In the genomic region with DNA sequence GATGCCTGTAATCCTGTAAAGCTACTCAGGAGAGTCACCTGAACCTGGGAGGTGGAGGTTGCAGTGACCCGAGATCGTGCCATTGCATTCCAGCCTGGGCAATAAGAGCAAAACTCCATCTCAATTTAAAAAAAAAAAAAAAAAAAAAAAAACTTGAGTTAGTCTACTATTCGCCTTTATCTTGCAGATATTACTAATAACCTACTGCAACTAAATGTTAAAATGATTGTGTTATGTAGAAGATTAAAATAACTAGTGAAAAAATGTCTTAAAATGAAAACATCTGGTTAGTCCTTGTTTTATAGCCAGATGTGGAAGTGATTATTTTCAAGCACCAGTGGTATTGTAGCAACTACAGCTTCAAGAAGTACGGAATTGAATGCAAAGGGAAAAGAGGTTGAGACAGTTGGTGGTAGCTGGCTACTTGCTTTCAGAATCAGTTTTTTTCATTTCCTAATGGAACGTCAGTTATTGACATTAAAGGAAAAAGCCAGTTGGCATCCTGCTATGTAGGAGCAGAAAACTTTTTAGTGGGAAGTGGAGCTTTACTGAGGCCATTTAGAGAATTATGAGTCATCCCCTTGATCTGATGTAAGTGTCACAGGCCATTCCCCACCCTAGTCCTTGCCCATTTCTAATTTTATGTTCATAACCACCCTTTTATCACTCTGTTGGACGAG, we compare ENCODE assay signal across 10 cellular contexts. TPM values are rescaled to one million over a fixed set of nuclear protein-coding genes. Genes with fewer than 3 reads are reported as not detected.
A peak's percentile ranks its signal among the peaks of the same experiment; 100 is the strongest.
DNase-seq lines count a peak whose midpoint lies in the region; ATAC-seq, FAIRE-seq and TF ChIP-seq lines count a peak whose summit lies in the region.
"Had no signal": no experiment of that assay in that cellular context is flagged by ENCODE, and none has a peak within 500 bp of the region (broad histone marks: within the 10 kb centered on the region; RNA-seq: fewer than 3 reads in every experiment).

No MANE protein-coding gene starts in this region.

- H3K4me1 ChIP-seq in IMR-90 (ENCODE audit: control insufficient read depth, insufficient read depth, low read length) (peaks cover 2% of the 10 kb centered on the region; the same call in 1 of the 2 replicates), K562 (replicated peaks in 1 of 2; ENCODE audit: control insufficient read depth in 2 of 2, insufficient read depth in 2 of 2, low read length in 2 of 2) (peaks cover 0 to 4% of the 10 kb centered on the region in 2 experiments; a peak in 4 of 5 replicates), HepG2 (ENCODE audit: insufficient read depth, low read length) (peaks cover 10% of the 10 kb centered on the region)

- no peak overlapping the region for H3K4ac ChIP-seq in IMR-90 (ENCODE audit: low read depth, low read length)

- H3K27ac ChIP-seq in IMR-90 (ENCODE audit: insufficient read depth, low read length) (no peak overlapping the region), K562 (ENCODE audit: extremely low read depth, low read depth, low read length) (no peak overlapping the region), HepG2 (ENCODE audit: extremely low read length, insufficient read depth, low read length) (no peak overlapping the region)

- no peak overlapping the region for H2AK9ac ChIP-seq in IMR-90 (replicated peaks; ENCODE audit: low read depth, low read length, poor library complexity)

- H3K9ac ChIP-seq in IMR-90 (ENCODE audit: low read depth, low read length), result no peak overlapping the region
- no peak overlapping the region for H3K9ac ChIP-seq in K562 (ENCODE audit: insufficient read depth in 1 of 2, low read depth in 2 of 2, low read length in 2 of 2)
- H3K9ac ChIP-seq in HepG2 (ENCODE audit: insufficient read depth, low read depth, low read length), result no peak overlapping the region

- H3K9me1 ChIP-seq in IMR-90 (ENCODE audit: insufficient read depth, low read length) (no peaks in the 10 kb centered on the region; the same call in 1 of the 2 replicates), K562 (ENCODE audit: control insufficient read depth, insufficient read depth, low read length) (no peaks in the 10 kb centered on the region)

- FAIRE-seq in K562 (lab: Jason Lieb, UNC) (peak; percentile 79), HepG2 (lab: Jason Lieb, UNC) (no peak)

- H4K91ac ChIP-seq in IMR-90 (ENCODE audit: insufficient read depth, low read depth, low read length), result no peak overlapping the region

- H3K18ac ChIP-seq in IMR-90 (ENCODE audit: low read depth, low read length), result no peak overlapping the region

- 50% methylated on average over 2 of the region's 6 CpGs; no CpG with 5 or more reads in 1 of the 2 experiments for WGBS in IMR-90 (ENCODE audit: extremely low coverage in 2 of 2, insufficient read length in 1 of 2), 2 experiments
- 57% methylated on average over 6 of the region's 6 CpGs for WGBS in K562 (ENCODE audit: insufficient coverage, low coverage, missing lambda C conversion rate)
- 94% methylated on average over 6 of the region's 6 CpGs for WGBS in HepG2 (ENCODE audit: low lambda C conversion rate)

- no peak overlapping the region for H4K5ac ChIP-seq in IMR-90 (ENCODE audit: low read depth, low read length)

- H3K9me3 ChIP-seq in IMR-90 (ENCODE audit: control insufficient read depth, insufficient read depth, low read length) (no peaks in the 10 kb centered on the region), K562 (replicated peaks; ENCODE audit: control insufficient read depth, insufficient read depth, low read depth, low read length) (no peaks in the 10 kb centered on the region), HepG2 (ENCODE audit: low read length) (no peaks in the 10 kb centered on the region)
- H3K9me3 ChIP-seq: esophagus squamous epithelium had no signal

- H3K79me2 ChIP-seq in K562 (ENCODE audit: control insufficient read depth, insufficient read depth, low read length) (no peaks in the 10 kb centered on the region), HepG2 (ENCODE audit: insufficient read depth, low read length) (no peaks in the 10 kb centered on the region)

- dilution Hi-C loops in IMR-90 (cut with HindIII; ENCODE audit: low sequenced_read_pairs, unreplicated experiment), result no loop called here

- POLR2A ChIA-PET in IMR-90 (lab: Charles Lee; ENCODE audit: unreplicated experiment) (no interaction called here), K562 (lab: Yijun Ruan, JAX) (interaction anchor here (0.9 to 1.9 kb wide), 5 partner anchors 13 to 160 kb away, joined by 3 to 6 read pairs (median 3); a partner anchor contains a TSS), HepG2 (lab: Yijun Ruan, JAX) (interaction anchor here (2.3 kb wide), 1 partner anchor 161 kb away, joined by 7 read pairs; no protein-coding TSS in a partner anchor)

- ATAC-seq in IMR-90 (ENCODE audit: low read depth), result peak; percentile 38
- ATAC-seq in K562, result peak; percentile 83
- ATAC-seq in HepG2, result no peak
- ATAC-seq in HG02840 (IDR thresholded peaks at IDR 0.05; ENCODE audit: low FRiP score, unreplicated experiment), result no peak
- no peak for ATAC-seq in HG02678 (IDR thresholded peaks at IDR 0.05; ENCODE audit: unreplicated experiment)
- no peak for ATAC-seq in GM18519 (IDR thresholded peaks at IDR 0.05; ENCODE audit: low FRiP score, unreplicated experiment)

- TF ChIP-seq RAD21 in IMR-90 (IDR thresholded peaks at IDR 0.05; ENCODE audit: low read length), result no peak
- no peak for TF ChIP-seq RAD21 in K562 (CRISPR knock-in tag; conservative IDR thresholded peaks at IDR 0.05 in 1 of 2, IDR thresholded peaks at IDR 0.05 in 1 of 2)
- TF ChIP-seq RAD21 in HepG2 (CRISPR knock-in tag; IDR thresholded peaks at IDR 0.05), result no peak

- TF ChIP-seq CTCF in IMR-90 (conservative IDR thresholded peaks at IDR 0.05; ENCODE audit: low read depth, low read length), result no peak
- no peak for TF ChIP-seq CTCF in K562 (IDR thresholded peaks at IDR 0.05 in 2 of 3, conservative IDR thresholded peaks at IDR 0.05 in 1 of 3; ENCODE audit: insufficient read depth in 2 of 3, low read depth in 1 of 3, low read length in 3 of 3)
- TF ChIP-seq CTCF in HepG2 (CRISPR knock-in tag; IDR thresholded peaks at IDR 0.05), result no peak

- BruUV-seq in IMR-90 (replicated peaks; lab: Mats Ljungman, UMichigan), result no TSS peak
- BruUV-seq in K562 (replicated peaks; lab: Mats Ljungman, UMichigan), result no TSS peak
- BruUV-seq in HepG2 (replicated peaks; lab: Mats Ljungman, UMichigan), result no TSS peak

- intact Hi-C loops in IMR-90 (cut with micrococcal nuclease) (loop anchor here (5.0 to 10.0 kb wide), 2 partner anchors 50 to 278 kb away; no protein-coding TSS in a partner anchor), K562 (cut with micrococcal nuclease) (loop anchor here (5.0 kb wide), 1 partner anchor 45 kb away; a partner anchor contains a TSS), HepG2 (cut with micrococcal nuclease; ENCODE audit: unreplicated experiment) (loop anchor here (5.0 kb wide), 1 partner anchor 215 kb away; no protein-coding TSS in a partner anchor)

- CTCF ChIA-PET in IMR-90 (lab: Yijun Ruan, JAX), result interaction anchor here (2.7 kb wide), 1 partner anchor 160 kb away, joined by 15 read pairs; no protein-coding TSS in a partner anchor
- CTCF ChIA-PET in K562 (lab: Yijun Ruan, JAX; ENCODE audit: low intra/inter-chr PET ratio), result interaction anchor here (0.7 to 4.7 kb wide), 2 partner anchors 50 to 160 kb away, joined by 3 to 39 read pairs; no protein-coding TSS in a partner anchor
- CTCF ChIA-PET in HepG2 (lab: Yijun Ruan, JAX; ENCODE audit: low intra/inter-chr PET ratio, low total read pairs), result interaction anchor here (2.9 kb wide), 1 partner anchor 160 kb away, joined by 32 read pairs; no protein-coding TSS in a partner anchor

- H3K4me2 ChIP-seq in IMR-90 (ENCODE audit: low read depth, low read length) (peak overlapping the region; percentile 10; the same call in 1 of the 2 replicates), K562 (ENCODE audit: insufficient read depth, low read length) (no peak overlapping the region), HepG2 (ENCODE audit: low read depth, low read length) (no peak overlapping the region)

- TF ChIP-seq EP300 in K562 (IDR thresholded peaks at IDR 0.05; ENCODE audit: low read length) (no peak), HepG2 (IDR thresholded peaks at IDR 0.05; ENCODE audit: low read depth in 2 of 2, low read length in 2 of 2) (no peak), HepG2 (CRISPR knock-in tag; IDR thresholded peaks at IDR 0.05; ENCODE audit: borderline replicate concordance) (no peak)

- peak; percentile 64 for DNase-seq in AG08395 (ENCODE audit: low spot score)
- DNase-seq in IMR-90, result peak; percentile 61
- peak; percentile 25 to 33 (median 30) for DNase-seq in K562 (ENCODE audit: extremely low read depth in 1 of 4, low spot score in 3 of 4)
- DNase-seq in HepG2 (ENCODE audit: low spot score), result no peak
- DNase-seq in T1000 (lab: John Stamatoyannopoulos, UW), result no peak
- DNase-seq: DMS153, esophagus squamous epithelium had no signal

- H3K4me3 ChIP-seq in IMR-90 (ENCODE audit: insufficient read depth, low read depth, low read length) (no peak overlapping the region), K562 (no peak overlapping the region), HepG2 (replicated peaks in 1 of 3; ENCODE audit: insufficient read depth in 1 of 3, low read depth in 2 of 3, low read length in 3 of 3) (no peak overlapping the region)
- H3K4me3 ChIP-seq: esophagus squamous epithelium had no signal

- in situ Hi-C loops in IMR-90 (cut with MboI; ENCODE audit: low sequenced_read_pairs) (loop anchor here (10.0 kb wide), 1 partner anchor 158 kb away; no protein-coding TSS in a partner anchor), K562 (cut with MboI) (no loop called here), HepG2 (cut with HindIII; ENCODE audit: extremely low pct_ligation_motif_present, low pct_unique_long_range_greater_than_20kb) (loop anchor here (5.0 kb wide), 1 partner anchor 160 kb away; no protein-coding TSS in a partner anchor)

- H3K36me3 ChIP-seq in IMR-90 (ENCODE audit: control insufficient read depth, insufficient read depth, low read length) (peaks cover 13% of the 10 kb centered on the region), K562 (ENCODE audit: control insufficient read depth, insufficient read depth, low read length) (peaks cover 54% of the 10 kb centered on the region), HepG2 (replicated peaks in 1 of 2; ENCODE audit: control insufficient read depth in 1 of 2, insufficient read depth in 2 of 2, low read length in 2 of 2) (peaks cover 17 to 47% of the 10 kb centered on the region in 2 experiments)

- TF ChIP-seq POLR2A in IMR-90 (IDR thresholded peaks at IDR 0.05; ENCODE audit: low read depth, low read length) (no peak), K562 (conservative IDR thresholded peaks at IDR 0.05) (no peak), HepG2 (IDR thresholded peaks at IDR 0.05; ENCODE audit: insufficient read depth in 1 of 2, low read depth in 2 of 2, low read length in 2 of 2) (no peak)

- H4K8ac ChIP-seq in IMR-90 (ENCODE audit: low read depth in 2 of 2, low read length in 2 of 2), result peak overlapping the region in 1 of 2 experiments; percentile 54; a peak in 1 of 4 replicates

- no peak overlapping the region for H2AFZ ChIP-seq in IMR-90 (replicated peaks; ENCODE audit: low read length, poor library complexity)
- no peak overlapping the region for H2AFZ ChIP-seq in K562 (ENCODE audit: low read depth, low read length)
- no peak overlapping the region for H2AFZ ChIP-seq in HepG2 (ENCODE audit: low read length)

- H3K27me3 ChIP-seq in IMR-90 (ENCODE audit: control insufficient read depth, insufficient read depth, low read length) (no peaks in the 10 kb centered on the region), K562 (ENCODE audit: control insufficient read depth in 2 of 2, insufficient read depth in 2 of 2, low read length in 2 of 2) (no peaks in the 10 kb centered on the region), HepG2 (ENCODE audit: control insufficient read depth in 1 of 2, insufficient read depth in 2 of 2, low read length in 2 of 2) (no peaks in the 10 kb centered on the region)
- H3K27me3 ChIP-seq: esophagus squamous epithelium had no signal

- peak overlapping the region; percentile 70 for H2BK5ac ChIP-seq in IMR-90 (ENCODE audit: low read depth, low read length, poor library complexity, severe bottlenecking)

- no peak overlapping the region for H3K56ac ChIP-seq in IMR-90 (ENCODE audit: extremely low read depth, insufficient read depth, low read length)

- H2BK20ac ChIP-seq in IMR-90 (ENCODE audit: low read depth, low read length), result no peak overlapping the region

- H4K20me1 ChIP-seq in IMR-90 (ENCODE audit: insufficient read depth, low read length) (peaks cover 17% of the 10 kb centered on the region), K562 (replicated peaks; ENCODE audit: control insufficient read depth, insufficient read depth, low read length) (no peaks in the 10 kb centered on the region), HepG2 (ENCODE audit: insufficient read depth, low read length) (peaks cover 3% of the 10 kb centered on the region; the same call in 1 of the 2 replicates)

- H2BK120ac ChIP-seq in IMR-90 (ENCODE audit: low read depth, low read length), result no peak overlapping the region

- peaks cover 19 to 46% of the 10 kb centered on the region in 2 experiments for H3K79me1 ChIP-seq in IMR-90 (ENCODE audit: low read depth in 1 of 2, low read length in 2 of 2)

- H2AK5ac ChIP-seq in IMR-90 (ENCODE audit: low read depth, low read length), result peak overlapping the region; percentile 4; the same call in 1 of the 2 replicates

- H3K14ac ChIP-seq in IMR-90 (replicated peaks; ENCODE audit: low read depth, low read length), result no peak overlapping the region

- no peak overlapping the region for H2BK15ac ChIP-seq in IMR-90 (ENCODE audit: low read depth, low read length)

- no peak overlapping the region; the same call in 1 of the 2 replicates for H3K23ac ChIP-seq in IMR-90 (ENCODE audit: low read depth, low read length)

RNA-seq across cellular contexts. Expression of a gene that starts 43.8 kb away (rescaled TPM):
- total RNA-seq in IMR-90 (2012; rRNA removed) (78.0 and 82.4 TPM in 2 replicates), K562 (2014; rRNA removed) (101 and 142 TPM in 2 replicates), K562 (2014; rRNA removed; fragmentation: Illumina TruSeq; extraction: Trizol) (87.3 and 121 TPM in 2 replicates), K562 (2015; rRNA removed; fragmentation: Illumina TruSeq; extraction: Trizol) (135 and 145 TPM in 2 replicates), K562 (2021) (85.4 and 90.1 TPM in 2 replicates), HepG2 (2016; rRNA removed; fragmentation: Illumina TruSeq; extraction: Trizol) (140 and 151 TPM in 2 replicates)
- polyA plus RNA-seq in IMR-90 (2012; rRNA removed) (380 and 406 TPM in 2 replicates), K562 (2011; rRNA removed) (80.2 and 113 TPM in 2 replicates), K562 (2014; fragmentation: Illumina TruSeq; extraction: Trizol) (286 and 358 TPM in 2 replicates), K562 (2014; fragmentation: Nextera tagmentation; extraction: Ambion mirVana) (100 to 1,000 TPM; 172 to 191 TPM), K562 (2014; rRNA removed) (48.7 and 59.0 TPM in 2 replicates), HepG2 (2011; rRNA removed) (244 and 285 TPM in 2 replicates)
- polyA plus RNA-seq in IMR-90 (2012; cell fraction: cytosol; rRNA removed), result 425 and 634 TPM in 2 replicates
- polyA plus RNA-seq in IMR-90 (2012; cell fraction: nucleus; rRNA removed; ENCODE audit: low replicate concordance), result 82.6 and 188 TPM in 2 replicates
- total RNA-seq in K562 (2011; cell fraction: chromatin; rRNA removed; ENCODE audit: low replicate concordance), result 29.4 and 46.8 TPM in 2 replicates
- 35.2 and 36.5 TPM in 2 replicates for total RNA-seq in K562 (2011; cell fraction: nucleolus; rRNA removed)
- total RNA-seq in K562 (2011; cell fraction: nucleoplasm; rRNA removed), result 46.4 and 65.1 TPM in 2 replicates
- polyA plus RNA-seq in K562 (2011; cell fraction: cytosol; rRNA removed), result 151 and 166 TPM in 2 replicates
- 83.7 and 95.9 TPM in 2 replicates for polyA plus RNA-seq in K562 (2011; cell fraction: nucleus; rRNA removed)
- polyA plus RNA-seq in K562 (2012), result 237 and 280 TPM in 2 replicates
- 99.1 and 105 TPM in 2 replicates for polyA minus RNA-seq in K562 (2011; rRNA and poly(A)+ RNA removed)
- 62.2 and 65.4 TPM in 2 replicates for polyA minus RNA-seq in K562 (2011; cell fraction: cytosol; rRNA and poly(A)+ RNA removed)
- 17.4 and 27.9 TPM in 2 replicates for polyA minus RNA-seq in K562 (2011; cell fraction: nucleus; rRNA and poly(A)+ RNA removed)
- 70.8 and 95.6 TPM in 2 replicates for total RNA-seq in HepG2 (2016; cell fraction: cytosol; rRNA removed; fragmentation: Illumina TruSeq; extraction: Trizol; ENCODE audit: low read depth)
- 132 and 137 TPM in 2 replicates for total RNA-seq in HepG2 (2016; cell fraction: insoluble cytoplasmic fraction; rRNA removed; fragmentation: Illumina TruSeq; extraction: Trizol)
- total RNA-seq in HepG2 (2016; cell fraction: membrane; rRNA removed; fragmentation: Illumina TruSeq; extraction: Trizol), result 86.4 and 104 TPM in 2 replicates
- total RNA-seq in HepG2 (2016; cell fraction: nucleus; rRNA removed; fragmentation: Illumina TruSeq; extraction: Trizol), result 52.8 and 64.0 TPM in 2 replicates
- polyA plus RNA-seq in HepG2 (2011; cell fraction: cytosol; rRNA removed), result 208 and 234 TPM in 2 replicates
- polyA plus RNA-seq in HepG2 (2011; cell fraction: nucleus; rRNA removed), result 71.4 and 86.5 TPM in 2 replicates
- polyA plus RNA-seq in HepG2 (2012), result 331 and 366 TPM in 2 replicates
- polyA plus RNA-seq in HepG2 (2016; cell fraction: cytosol; fragmentation: Illumina TruSeq; extraction: Trizol; ENCODE audit: low read depth), result 170 and 195 TPM in 2 replicates
- polyA plus RNA-seq in HepG2 (2016; cell fraction: insoluble cytoplasmic fraction; fragmentation: Illumina TruSeq; extraction: Trizol; ENCODE audit: low read depth), result 370 and 446 TPM in 2 replicates
- 217 and 229 TPM in 2 replicates for polyA plus RNA-seq in HepG2 (2016; cell fraction: membrane; fragmentation: Illumina TruSeq; extraction: Trizol; ENCODE audit: low read depth)
- polyA plus RNA-seq in HepG2 (2016; cell fraction: nucleus; fragmentation: Illumina TruSeq; extraction: Trizol; ENCODE audit: insufficient read depth, low read depth), result 196 and 204 TPM in 2 replicates
- polyA minus RNA-seq in HepG2 (2011; rRNA and poly(A)+ RNA removed; ENCODE audit: low replicate concordance), result 201 and 224 TPM in 2 replicates
- polyA minus RNA-seq in HepG2 (2011; cell fraction: cytosol; rRNA and poly(A)+ RNA removed), result 65.3 and 87.8 TPM in 2 replicates
- 48.7 and 54.5 TPM in 2 replicates for polyA minus RNA-seq in HepG2 (2011; cell fraction: nucleus; rRNA and poly(A)+ RNA removed)

Comparison
In these comparisons a context has a peak if more than half of its experiments do, and no peak if none do; other contexts are left out.
1. DNase-seq: peak in AG08395 (single experiment), IMR-90 (single experiment) and K562 (4 of 4); none in HepG2 (single experiment) and T1000 (single experiment).
2. ATAC-seq: peak in IMR-90 (single experiment) and K562 (single experiment); none in HepG2 (single experiment), HG02840 (single experiment), HG02678 (single experiment) and GM18519 (single experiment).